ENCODE assay signal across 16 cellular contexts in the genomic region with DNA sequence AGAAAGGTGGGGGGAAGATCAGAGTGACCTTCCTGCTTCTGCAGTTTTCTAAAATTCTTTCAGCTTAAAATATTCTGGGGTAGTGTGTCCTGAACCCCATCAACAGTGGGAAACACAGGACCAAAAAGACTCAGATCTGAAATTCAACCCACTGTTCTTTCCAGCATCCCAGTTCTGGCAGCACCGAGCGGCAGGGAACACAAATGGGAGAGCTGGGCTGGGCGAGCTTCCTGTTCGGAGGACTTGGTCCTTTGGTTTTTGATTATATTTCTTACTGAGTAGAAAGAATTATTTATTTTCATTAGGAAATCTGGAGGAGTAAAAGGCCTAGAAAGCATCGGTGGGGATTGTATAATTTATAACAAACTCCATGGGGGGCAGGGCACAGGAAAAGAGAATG.
DNase-seq lines count a peak whose midpoint lies in the region; ATAC-seq and TF ChIP-seq lines count a peak whose summit lies in the region.
"Had no signal": no experiment of that assay in that cellular context is flagged by ENCODE, and none has a peak within 500 bp of the region (broad histone marks: within the 10 kb centered on the region; RNA-seq: fewer than 3 reads in every experiment).

No MANE protein-coding gene starts in this region.

- no peak for TF ChIP-seq CTCF in left ventricle myocardium inferior (IDR thresholded peaks at IDR 0.05; ENCODE audit: borderline replicate concordance)
- TF ChIP-seq CTCF in mesothelial cell of epicardium (IDR thresholded peaks at IDR 0.05; ENCODE audit: unreplicated experiment): no peak
- no peak for TF ChIP-seq CTCF in uterus (IDR thresholded peaks at IDR 0.05)

- intact Hi-C loops in left ventricle myocardium inferior (cut with micrococcal nuclease): no loop called here
- intact Hi-C loops in left ventricle myocardium superior (cut with micrococcal nuclease): no loop called here
- intact Hi-C loops in uterus (cut with DNase I; ENCODE audit: low total_unique reads): no loop called here

- no peak overlapping the region for H3K4me3 Mint-ChIP-seq in mesothelial cell of epicardium
- no peak overlapping the region for H3K4me3 Mint-ChIP-seq in T-cell
- H3K4me3 Mint-ChIP-seq: CD8-positive, alpha-beta memory T cell had no signal

- peaks cover 10% of the 10 kb centered on the region for H3K9me3 Mint-ChIP-seq in mesothelial cell of epicardium
- no peaks in the 10 kb centered on the region for H3K9me3 Mint-ChIP-seq in T-cell

- no peaks in the 10 kb centered on the region for H3K27me3 ChIP-seq in left ventricle myocardium inferior (ENCODE audit: low read depth)
- no peaks in the 10 kb centered on the region for H3K27me3 ChIP-seq in adipocyte (replicated peaks; ENCODE audit: control insufficient read depth, insufficient read depth, low read length)
- no peaks in the 10 kb centered on the region for H3K27me3 ChIP-seq in uterus
- H3K27me3 ChIP-seq: BLaER1 treated with 17β-estradiol and CSF1 and Interleukin-3, amounts not matched to agents 10 nM and 100 nM had no signal

- peak overlapping the region; percentile 28 for H3K27ac Mint-ChIP-seq in mesothelial cell of epicardium
- no peak overlapping the region for H3K27ac Mint-ChIP-seq in T-cell

- peak overlapping the region; percentile 74 for H3K9ac ChIP-seq in adipocyte (ENCODE audit: low read length)
- H3K9ac ChIP-seq: BLaER1 treated with 17β-estradiol and CSF1 and Interleukin-3, amounts not matched to agents 10 nM and 100 nM had no signal

- H3K27me3 Mint-ChIP-seq in mesothelial cell of epicardium (ENCODE audit: low read depth): no peaks in the 10 kb centered on the region
- no peaks in the 10 kb centered on the region for H3K27me3 Mint-ChIP-seq in T-cell

- no peaks in the 10 kb centered on the region for H3K9me3 ChIP-seq in left ventricle myocardium inferior (replicated peaks)
- no peaks in the 10 kb centered on the region for H3K9me3 ChIP-seq in adipocyte (ENCODE audit: control insufficient read depth, low read length)
- no peaks in the 10 kb centered on the region for H3K9me3 ChIP-seq in uterus
- H3K9me3 ChIP-seq: BLaER1 treated with 17β-estradiol and CSF1 and Interleukin-3, amounts not matched to agents 10 nM and 100 nM; HAP-1 had no signal

- POLR2A ChIA-PET in T-cell (lab: Charles Lee): no interaction called here

- H3K36me3 Mint-ChIP-seq in mesothelial cell of epicardium (no peaks in the 10 kb centered on the region), T-cell (no peaks in the 10 kb centered on the region)
- H3K36me3 Mint-ChIP-seq: CD8-positive, alpha-beta memory T cell had no signal

- H3K36me3 ChIP-seq in left ventricle myocardium inferior (no peaks in the 10 kb centered on the region), adipocyte (ENCODE audit: control insufficient read depth, insufficient read depth, low read length, severe bottlenecking) (no peaks in the 10 kb centered on the region), uterus (no peaks in the 10 kb centered on the region)
- H3K36me3 ChIP-seq: BLaER1 treated with 17β-estradiol and CSF1 and Interleukin-3, amounts not matched to agents 10 nM and 100 nM; HAP-1 had no signal

- ATAC-seq in left ventricle myocardium superior: no peak
- no peak for ATAC-seq in T-cell (replicated peaks in 1 of 4)

- TF ChIP-seq POLR2A in uterus (IDR thresholded peaks at IDR 0.05): no peak

- no peak overlapping the region for H3K4me3 ChIP-seq in left ventricle myocardium inferior
- H3K4me3 ChIP-seq in adipocyte (ENCODE audit: low read length): no peak overlapping the region
- H3K4me3 ChIP-seq in uterus: no peak overlapping the region
- H3K4me3 ChIP-seq: BLaER1 treated with 17β-estradiol and CSF1 and Interleukin-3, amounts not matched to agents 10 nM and 100 nM; HAP-1 had no signal

- H3K4me1 ChIP-seq in left ventricle myocardium inferior (peaks cover 17% of the 10 kb centered on the region), adipocyte (ENCODE audit: control insufficient read depth, insufficient read depth, low read length) (peaks cover 43% of the 10 kb centered on the region), uterus (peaks cover 3 to 5% of the 10 kb centered on the region in 2 donors)
- H3K4me1 ChIP-seq: HAP-1 had no signal

- DNase-seq in left ventricle myocardium inferior (no peak), left ventricle myocardium superior (no peak), adipocyte (ENCODE audit: low read depth) (no peak), mesothelial cell of epicardium (ENCODE audit: low spot score in 2 of 2, unreplicated experiment in 2 of 2) (no peak), uterus (no peak), GOT3 (lab: John Stamatoyannopoulos, UW) (no peak), T-cell (no peak), SIG-M5 treated with dmso at 0.1 percent for 504 hours (lab: John Stamatoyannopoulos, UW; ENCODE audit: unreplicated experiment) (no peak)
- DNase-seq: 8988T; CD8-positive, alpha-beta memory T cell; COR-L47; DMS53; DND-41 had no signal

- CTCF ChIA-PET in T-cell (lab: Charles Lee): no interaction called here

- H3K4me1 Mint-ChIP-seq in mesothelial cell of epicardium: peaks cover 38% of the 10 kb centered on the region
- H3K4me1 Mint-ChIP-seq in T-cell: peaks cover 38 to 44% (median 41%) of the 10 kb centered on the region in 3 donors

- peak overlapping the region; percentile 66 for H3K27ac ChIP-seq in left ventricle myocardium inferior (replicated peaks)
- peak overlapping the region; percentile 77 for H3K27ac ChIP-seq in uterus
- H3K27ac ChIP-seq: BLaER1 treated with 17β-estradiol and CSF1 and Interleukin-3, amounts not matched to agents 10 nM and 100 nM; HL-60 had no signal
